In genomic region chr2:24588294-24588693, GRCh38 we compare ENCODE assay signal across 1 cellular context.
TF ChIP-seq lines count a peak whose summit lies in the region.

No MANE protein-coding gene starts in this region.

TF ChIP-seq in K562, 482 proteins besides CTCF, POLR2A, EP300 and RAD21 (continued from another document):
- TF ChIP-seq, protein P1, sequence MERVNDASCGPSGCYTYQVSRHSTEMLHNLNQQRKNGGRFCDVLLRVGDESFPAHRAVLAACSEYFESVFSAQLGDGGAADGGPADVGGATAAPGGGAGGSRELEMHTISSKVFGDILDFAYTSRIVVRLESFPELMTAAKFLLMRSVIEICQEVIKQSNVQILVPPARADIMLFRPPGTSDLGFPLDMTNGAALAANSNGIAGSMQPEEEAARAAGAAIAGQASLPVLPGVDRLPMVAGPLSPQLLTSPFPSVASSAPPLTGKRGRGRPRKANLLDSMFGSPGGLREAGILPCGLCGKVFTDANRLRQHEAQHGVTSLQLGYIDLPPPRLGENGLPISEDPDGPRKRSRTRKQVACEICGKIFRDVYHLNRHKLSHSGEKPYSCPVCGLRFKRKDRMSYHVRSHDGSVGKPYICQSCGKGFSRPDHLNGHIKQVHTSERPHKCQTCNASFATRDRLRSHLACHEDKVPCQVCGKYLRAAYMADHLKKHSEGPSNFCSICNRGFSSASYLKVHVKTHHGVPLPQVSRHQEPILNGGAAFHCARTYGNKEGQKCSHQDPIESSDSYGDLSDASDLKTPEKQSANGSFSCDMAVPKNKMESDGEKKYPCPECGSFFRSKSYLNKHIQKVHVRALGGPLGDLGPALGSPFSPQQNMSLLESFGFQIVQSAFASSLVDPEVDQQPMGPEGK (CRISPR knock-in tag; IDR thresholded peaks at IDR 0.05; ENCODE audit: borderline replicate concordance): no peak
- no peak for TF ChIP-seq ESRRB (CRISPR knock-in tag; IDR thresholded peaks at IDR 0.05; ENCODE audit: borderline replicate concordance)
TF ChIP-seq in K562: peak in this region for 24.
